ENCODE assay signal across 14 cellular contexts in the genomic region with DNA sequence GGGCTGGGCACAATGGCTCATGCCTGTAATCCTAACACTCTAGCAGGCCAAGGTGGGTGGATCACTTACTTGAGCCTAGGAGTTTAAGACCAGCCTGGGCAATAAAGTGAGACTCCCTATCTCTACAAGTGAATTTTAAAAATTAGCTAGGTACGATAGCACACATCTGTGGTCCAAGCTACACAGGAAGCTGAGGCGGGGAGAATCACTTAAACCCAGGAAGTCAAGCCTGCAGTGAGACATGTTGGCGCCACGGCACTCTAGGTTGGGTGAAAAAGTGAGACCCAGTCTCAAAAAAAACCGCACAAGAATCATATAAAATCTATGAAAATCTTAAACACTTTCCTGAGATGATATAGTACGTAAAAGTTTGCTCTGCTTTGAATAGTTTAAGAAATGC. TPM values are rescaled to one million over a fixed set of nuclear protein-coding genes. Genes with fewer than 3 reads are reported as not detected.
DNase-seq lines count a peak whose midpoint lies in the region; ATAC-seq, FAIRE-seq and TF ChIP-seq lines count a peak whose summit lies in the region.
"Had no signal": no experiment of that assay in that cellular context is flagged by ENCODE, and none has a peak within 500 bp of the region (broad histone marks: within the 10 kb centered on the region; RNA-seq: fewer than 3 reads in every experiment).

No MANE protein-coding gene starts in this region.

- no peaks in the 10 kb centered on the region for H3K9me3 Mint-ChIP-seq in activated CD4-positive, alpha-beta T cell treated with anti-CD3 and anti-CD28 coated beads, Interleukin-2, amount 10 ng/mL, durations not matched to agents 7 days and 5 days
- no peaks in the 10 kb centered on the region for H3K9me3 Mint-ChIP-seq in immature natural killer cell
- H3K9me3 Mint-ChIP-seq: CD8-positive, alpha-beta T cell; HFFc6 had no signal

- H3K9me2 ChIP-seq in Loucy (replicated peaks; ENCODE audit: low read depth, low read length): no peaks in the 10 kb centered on the region

- no peaks in the 10 kb centered on the region for H3K9me3 ChIP-seq in Loucy (ENCODE audit: insufficient read depth, low read depth, low read length)
- no peaks in the 10 kb centered on the region for H3K9me3 ChIP-seq in heart right ventricle
- H3K9me3 ChIP-seq: Caco-2 had no signal

- H3K27me3 Mint-ChIP-seq in activated CD4-positive, alpha-beta T cell treated with anti-CD3 and anti-CD28 coated beads, Interleukin-2, amount 10 ng/mL, durations not matched to agents 7 days and 5 days: no peaks in the 10 kb centered on the region
- no peaks in the 10 kb centered on the region for H3K27me3 Mint-ChIP-seq in immature natural killer cell (ENCODE audit: low read depth in 3 of 3)

- ATAC-seq in heart right ventricle: no peak
- ATAC-seq in HG03354 (IDR thresholded peaks at IDR 0.05; ENCODE audit: poor library complexity, severe bottlenecking, unreplicated experiment): no peak
- ATAC-seq: CD8-positive, alpha-beta T cell had no signal

- H3K4me1 ChIP-seq in Loucy (ENCODE audit: insufficient read depth, low read length, poor library complexity, severe bottlenecking): peaks cover 6% of the 10 kb centered on the region
- peaks cover 0 to 13% (median 4%) of the 10 kb centered on the region in 9 donors for H3K4me1 ChIP-seq in heart right ventricle
- H3K4me1 ChIP-seq: Caco-2 had no signal

- H3K4me1 Mint-ChIP-seq in activated CD4-positive, alpha-beta T cell treated with anti-CD3 and anti-CD28 coated beads, Interleukin-2, amount 10 ng/mL, durations not matched to agents 7 days and 5 days: peaks cover 9% of the 10 kb centered on the region
- H3K4me1 Mint-ChIP-seq in immature natural killer cell: peaks cover 13 to 17% of the 10 kb centered on the region in 2 donors

- H3K4me3 Mint-ChIP-seq in activated CD4-positive, alpha-beta T cell treated with anti-CD3 and anti-CD28 coated beads, Interleukin-2, amount 10 ng/mL, durations not matched to agents 7 days and 5 days: no peak overlapping the region
- H3K4me3 Mint-ChIP-seq in immature natural killer cell: peak overlapping the region; percentile 30 to 66 (median 56)
- H3K4me3 Mint-ChIP-seq: CD14-positive monocyte; CD8-positive, alpha-beta T cell; HFFc6 had no signal

- H3K4me3 ChIP-seq in Loucy (ENCODE audit: low read length, poor library complexity, severe bottlenecking): no peak overlapping the region
- no peak overlapping the region for H3K4me3 ChIP-seq in heart right ventricle

- intact Hi-C loops in heart right ventricle (cut with DNase I): loop anchor here in 1 of 10 donors (10.0 kb wide), 1 partner anchor 55 kb away; no protein-coding TSS in a partner anchor

- POLR2A ChIA-PET in activated CD4-positive, alpha-beta T cell treated with anti-CD3 and anti-CD28 coated beads, Interleukin-2, amount 10 ng/mL, durations not matched to agents 7 days and 5 days (lab: Charles Lee): no interaction called here

- no peaks in the 10 kb centered on the region for H4K20me1 ChIP-seq in Loucy (ENCODE audit: insufficient read depth, low read length, poor library complexity, severe bottlenecking)

- no peaks in the 10 kb centered on the region for H3K27me3 ChIP-seq in Loucy (ENCODE audit: insufficient read depth, low read length, poor library complexity, severe bottlenecking)
- H3K27me3 ChIP-seq in heart right ventricle: no peaks in the 10 kb centered on the region

- no peaks in the 10 kb centered on the region for H3F3A ChIP-seq in Loucy (ENCODE audit: low read depth)

- H3K4me2 ChIP-seq in Loucy (ENCODE audit: low read depth, low read length, poor library complexity, severe bottlenecking): peak overlapping the region; percentile 27

- peak overlapping the region; percentile 11 for H3K27ac Mint-ChIP-seq in activated CD4-positive, alpha-beta T cell treated with anti-CD3 and anti-CD28 coated beads, Interleukin-2, amount 10 ng/mL, durations not matched to agents 7 days and 5 days
- H3K27ac Mint-ChIP-seq in immature natural killer cell: peak overlapping the region; percentile 63 to 79 (median 74)
- H3K27ac Mint-ChIP-seq: CD8-positive, alpha-beta T cell; HFFc6 had no signal

- no peak for FAIRE-seq in D721Med (lab: Jason Lieb, UNC)

- no peak overlapping the region for H2AFZ ChIP-seq in Loucy (ENCODE audit: low read length)

- 78 to 80% methylated on average over 6 of the region's 6 CpGs for WGBS in heart right ventricle, 2 donors

- peaks cover 25% of the 10 kb centered on the region for H3K36me3 Mint-ChIP-seq in activated CD4-positive, alpha-beta T cell treated with anti-CD3 and anti-CD28 coated beads, Interleukin-2, amount 10 ng/mL, durations not matched to agents 7 days and 5 days (ENCODE audit: low read depth)
- peaks cover 4 to 23% (median 13%) of the 10 kb centered on the region in 3 donors for H3K36me3 Mint-ChIP-seq in immature natural killer cell

- no peaks in the 10 kb centered on the region for H3K79me2 ChIP-seq in Loucy (ENCODE audit: insufficient read depth, low read length)

- CTCF ChIA-PET in activated CD4-positive, alpha-beta T cell treated with anti-CD3 and anti-CD28 coated beads, Interleukin-2, amount 10 ng/mL, durations not matched to agents 7 days and 5 days (lab: Charles Lee): interaction anchor here (1.3 kb wide), 1 partner anchor 31 kb away, joined by 3 read pairs; no protein-coding TSS in a partner anchor

- no peak overlapping the region for H3K9ac ChIP-seq in Loucy (ENCODE audit: low read depth, low read length, poor library complexity, severe bottlenecking)

- H3K36me3 ChIP-seq in Loucy (ENCODE audit: insufficient read depth, low read length) (peaks cover 21% of the 10 kb centered on the region; the same call in 1 of the 2 replicates), heart right ventricle (peaks cover 0 to 69% (median 13%) of the 10 kb centered on the region in 9 donors)

- H3K27ac ChIP-seq in heart right ventricle: no peak overlapping the region
- H3K27ac ChIP-seq: 22Rv1, HL-60 had no signal

- DNase-seq in activated CD4-positive, alpha-beta T cell treated with anti-CD3 and anti-CD28 coated beads, Interleukin-2, amount 10 ng/mL, durations not matched to agents 7 days and 5 days: no peak
- DNase-seq in activated CD4-positive, alpha-beta T cell treated with anti-CD3 and anti-CD28 coated beads, Interleukin-2, amount 50 U/mL, for 4 hours: no peak
- DNase-seq in immature natural killer cell (peak in 2 of 3 donors; percentile 26 to 27), D721Med (ENCODE audit: insufficient read length, low spot score) (no peak), heart right ventricle (no peak)
- DNase-seq: Caco-2; CD8-positive, alpha-beta T cell; DMS53; HFFc6 had no signal

- no peak for TF ChIP-seq CTCF in Loucy (conservative IDR thresholded peaks at IDR 0.05; ENCODE audit: low read length)
- no peak for TF ChIP-seq CTCF in D721Med (IDR thresholded peaks at IDR 0.05; ENCODE audit: insufficient read depth, missing control alignments)
- TF ChIP-seq CTCF in heart right ventricle (IDR thresholded peaks at IDR 0.05): no peak

RNA-seq across cellular contexts. Expression of a gene that starts 30.2 kb away (rescaled TPM):
- total RNA-seq in activated CD4-positive, alpha-beta T cell treated with anti-CD3 and anti-CD28 coated beads, Interleukin-2, amount 10 ng/mL, durations not matched to agents 7 days and 5 days: 10 to 100 TPM; 10.3 to 10.7 TPM
- polyA plus RNA-seq in immature natural killer cell (1 to 10 TPM in 2 of 3 donors, under 1 TPM in 1; 0.43 to 7.0 (median 3.5) TPM), heart right ventricle (1 to 10 TPM; 4.9 to 8.3 TPM)
- 10 to 100 TPM; 27.9 to 49.0 (median 38.8) TPM for total RNA-seq in heart right ventricle

RNA-seq across cellular contexts. Expression of a gene that starts 41.4 kb away (rescaled TPM):
- under 1 TPM; 0.46 to 0.72 TPM for total RNA-seq in activated CD4-positive, alpha-beta T cell treated with anti-CD3 and anti-CD28 coated beads, Interleukin-2, amount 10 ng/mL, durations not matched to agents 7 days and 5 days
- polyA plus RNA-seq in immature natural killer cell (not detected), heart right ventricle (100 to 1,000 TPM in 1 of 2 donors, 10 to 100 TPM in 1; 13.9 to 355 TPM)
- total RNA-seq in heart right ventricle: 100 to 1,000 TPM in 9 of 10 donors, 10 to 100 TPM in 1; 61.1 to 226 (median 135) TPM
- total RNA-seq: Caco-2 had no signal

RNA-seq across cellular contexts. Expression of a gene that starts 46.6 kb away (rescaled TPM):
- total RNA-seq in activated CD4-positive, alpha-beta T cell treated with anti-CD3 and anti-CD28 coated beads, Interleukin-2, amount 10 ng/mL, durations not matched to agents 7 days and 5 days: 10 to 100 TPM; 48.2 to 50.6 TPM
- polyA plus RNA-seq in immature natural killer cell (10 to 100 TPM; 14.7 to 28.4 (median 27.5) TPM), heart right ventricle (10 to 100 TPM; 17.1 to 30.2 TPM)
- 10 to 100 TPM; 30.1 to 44.8 (median 36.9) TPM for total RNA-seq in heart right ventricle

Comparison
In these comparisons a context has a peak if more than half of its experiments do, and no peak if none do; other contexts are left out.
1. DNase-seq: peak in immature natural killer cell (2 of 3); none in activated CD4-positive, alpha-beta T cell treated with anti-CD3 and anti-CD28 coated beads, Interleukin-2, amount 10 ng/mL, durations not matched to agents 7 days and 5 days (single experiment), activated CD4-positive, alpha-beta T cell treated with anti-CD3 and anti-CD28 coated beads, Interleukin-2, amount 50 U/mL, for 4 hours (0 of 2), D721Med (single experiment) and heart right ventricle (0 of 2).
2. RNA of a gene that starts 41.4 kb away (total RNA-seq): 61.1 to 226 TPM in heart right ventricle; 0.46 to 0.72 TPM in activated CD4-positive, alpha-beta T cell treated with anti-CD3 and anti-CD28 coated beads, Interleukin-2, amount 10 ng/mL, durations not matched to agents 7 days and 5 days; every median in the first group is over 10 times any median in the second.